ENCODE assay signal across 14 cellular contexts in the genomic region with DNA sequence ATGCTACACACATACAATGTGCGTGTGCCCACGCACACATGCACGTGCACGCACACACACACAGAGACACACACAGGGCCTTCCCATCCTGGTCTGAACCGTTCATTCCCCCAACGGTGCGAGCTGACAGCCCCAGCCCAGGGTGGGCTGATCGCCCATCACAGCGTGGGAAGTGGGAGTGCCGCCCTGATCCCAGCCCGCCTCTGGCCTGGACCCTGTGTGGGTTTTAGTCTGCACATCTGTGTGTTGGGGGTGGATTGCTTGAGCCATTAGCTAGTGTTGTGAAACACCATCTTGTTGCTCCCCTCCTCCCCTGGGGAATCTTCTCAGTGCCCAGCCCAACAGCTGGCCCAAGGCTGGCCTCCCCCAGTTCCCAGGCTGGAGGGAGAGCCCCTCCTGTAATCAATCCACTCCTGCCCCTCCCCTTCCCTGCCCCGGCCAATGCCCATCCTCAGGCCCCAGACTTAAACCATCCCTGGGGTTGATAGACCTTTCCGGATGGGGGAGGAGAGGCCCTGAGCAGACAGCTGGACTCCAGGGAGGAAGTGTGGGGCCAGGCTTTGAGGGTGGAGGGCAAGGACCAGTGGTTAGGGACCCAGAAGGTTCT. TPM values are rescaled to one million over a fixed set of nuclear protein-coding genes. Genes with fewer than 3 reads are reported as not detected.
DNase-seq lines count a peak whose midpoint lies in the region; ATAC-seq, FAIRE-seq and TF ChIP-seq lines count a peak whose summit lies in the region.
"Had no signal": no experiment of that assay in that cellular context is flagged by ENCODE, and none has a peak within 500 bp of the region (broad histone marks: within the 10 kb centered on the region; RNA-seq: fewer than 3 reads in every experiment).

No MANE protein-coding gene starts in this region.

- H3K27ac Mint-ChIP-seq in activated naive CD8-positive, alpha-beta T cell treated with anti-CD3 and anti-CD28 coated beads for 36 hours, result no peak overlapping the region
- H3K27ac Mint-ChIP-seq: activated CD8-positive, alpha-beta memory T cell treated with anti-CD3 and anti-CD28 coated beads, Interleukin-2, amount 10 ng/mL, durations not matched to agents 7 days and 5 days; T-helper 2 cell treated with Interferon-gamma antibody and Interleukin-4, amounts not matched to agents 5 μg/mL and 100 μg/mL, for 36 hours had no signal

- no peaks in the 10 kb centered on the region; a peak in 1 of 5 replicates for H3K27me3 ChIP-seq in K562 (ENCODE audit: control insufficient read depth in 2 of 2, insufficient read depth in 2 of 2, low read length in 2 of 2)
- no peaks in the 10 kb centered on the region for H3K27me3 ChIP-seq in suprapubic skin

- H3K27ac ChIP-seq in K562 (ENCODE audit: extremely low read depth, low read depth, low read length) (no peak overlapping the region), suprapubic skin (peak overlapping the region; percentile 38)

- in situ Hi-C loops in K562 (cut with MboI), result no loop called here

- H3K27me3 Mint-ChIP-seq in activated naive CD8-positive, alpha-beta T cell treated with anti-CD3 and anti-CD28 coated beads for 36 hours, result peaks cover 4% of the 10 kb centered on the region
- H3K27me3 Mint-ChIP-seq: activated CD8-positive, alpha-beta memory T cell treated with anti-CD3 and anti-CD28 coated beads, Interleukin-2, amount 10 ng/mL, durations not matched to agents 7 days and 5 days had no signal

- 25% methylated on average over 11 of the region's 13 CpGs for WGBS in K562 (ENCODE audit: insufficient coverage, low coverage, missing lambda C conversion rate)
- WGBS in suprapubic skin, result 50% methylated on average over 7 of the region's 13 CpGs

- H3K9ac ChIP-seq in K562 (ENCODE audit: insufficient read depth in 1 of 2, low read depth in 2 of 2, low read length in 2 of 2), result no peak overlapping the region

- no peak for TF ChIP-seq RAD21 in K562 (CRISPR knock-in tag; conservative IDR thresholded peaks at IDR 0.05 in 1 of 2, IDR thresholded peaks at IDR 0.05 in 1 of 2)

- no peak for FAIRE-seq in K562 (lab: Jason Lieb, UNC)

- H3K9me3 ChIP-seq in K562 (replicated peaks; ENCODE audit: control insufficient read depth, insufficient read depth, low read depth, low read length) (no peaks in the 10 kb centered on the region), suprapubic skin (no peaks in the 10 kb centered on the region)

- no peaks in the 10 kb centered on the region for H3K4me1 Mint-ChIP-seq in activated naive CD8-positive, alpha-beta T cell treated with anti-CD3 and anti-CD28 coated beads for 36 hours

- H3K79me2 ChIP-seq in K562 (ENCODE audit: control insufficient read depth, insufficient read depth, low read length), result no peaks in the 10 kb centered on the region

- H3K4me2 ChIP-seq in K562 (ENCODE audit: insufficient read depth, low read length), result no peak overlapping the region

- peak; percentile 59 for DNase-seq in activated effector memory CD4-positive, alpha-beta T cell treated with anti-CD3 and anti-CD28 coated beads, Interleukin-2, amount 50 U/mL, for 16 hours
- DNase-seq in activated effector memory CD4-positive, alpha-beta T cell treated with Interleukin-2 at 50 U/mL for 16 hours, result no peak
- DNase-seq in K562 (ENCODE audit: extremely low read depth in 1 of 4, low spot score in 3 of 4), result no peak
- peak; percentile 52 for DNase-seq in islet precursor cell
- peak in 1 of 2 donors; percentile 66 for DNase-seq in suprapubic skin (ENCODE audit: low spot score in 2 of 2)
- DNase-seq in NCI-H226, result no peak
- DNase-seq in activated naive CD8-positive, alpha-beta T cell treated with anti-CD3 and anti-CD28 coated beads for 36 hours, result no peak
- DNase-seq in stimulated activated CD4-positive, alpha-beta T cell treated with anti-CD3 and anti-CD28 coated beads, Interleukin-1b, Interleukin-23, amount 100 ng/mL, for 48 hours, result no peak
- DNase-seq: activated CD8-positive, alpha-beta memory T cell treated with anti-CD3 and anti-CD28 coated beads, Interleukin-2, amount 10 ng/mL, durations not matched to agents 7 days and 5 days; EL; NCI-H187 had no signal

- CTCF ChIA-PET in K562 (lab: Yijun Ruan, JAX; ENCODE audit: low intra/inter-chr PET ratio), result no interaction called here

- H3K36me3 ChIP-seq in K562 (ENCODE audit: control insufficient read depth, insufficient read depth, low read length), result no peaks in the 10 kb centered on the region
- no peaks in the 10 kb centered on the region for H3K36me3 ChIP-seq in suprapubic skin

- H3K9me1 ChIP-seq in K562 (ENCODE audit: control insufficient read depth, insufficient read depth, low read length), result no peaks in the 10 kb centered on the region

- POLR2A ChIA-PET in K562 (lab: Yijun Ruan, JAX), result interaction anchor here (0.7 kb wide), 1 partner anchor 15 kb away, joined by 4 read pairs; no protein-coding TSS in a partner anchor

- intact Hi-C loops in K562 (cut with micrococcal nuclease), result no loop called here

- ATAC-seq in K562, result no peak
- ATAC-seq: activated CD8-positive, alpha-beta memory T cell treated with anti-CD3 and anti-CD28 coated beads, Interleukin-2, amount 10 ng/mL, durations not matched to agents 7 days and 5 days had no signal

- no peaks in the 10 kb centered on the region for H4K20me1 ChIP-seq in K562 (replicated peaks; ENCODE audit: control insufficient read depth, insufficient read depth, low read length)

- no peak overlapping the region for H3K4me3 Mint-ChIP-seq in activated naive CD8-positive, alpha-beta T cell treated with anti-CD3 and anti-CD28 coated beads for 36 hours
- H3K4me3 Mint-ChIP-seq: activated CD8-positive, alpha-beta memory T cell treated with anti-CD3 and anti-CD28 coated beads, Interleukin-2, amount 10 ng/mL, durations not matched to agents 7 days and 5 days; T-helper 2 cell treated with Interferon-gamma antibody and Interleukin-4, amounts not matched to agents 5 μg/mL and 100 μg/mL, for 36 hours had no signal

- TF ChIP-seq CTCF in K562 (IDR thresholded peaks at IDR 0.05 in 2 of 3, conservative IDR thresholded peaks at IDR 0.05 in 1 of 3; ENCODE audit: insufficient read depth in 2 of 3, low read depth in 1 of 3, low read length in 3 of 3), result no peak
- TF ChIP-seq CTCF in suprapubic skin (IDR thresholded peaks at IDR 0.05), result no peak

- no peak overlapping the region for H3K4me3 ChIP-seq in K562
- H3K4me3 ChIP-seq in suprapubic skin, result no peak overlapping the region

- no peak for TF ChIP-seq EP300 in K562 (IDR thresholded peaks at IDR 0.05; ENCODE audit: low read length)
- no peak for TF ChIP-seq EP300 in suprapubic skin (IDR thresholded peaks at IDR 0.05)

- no peaks in the 10 kb centered on the region for H3K9me3 Mint-ChIP-seq in activated naive CD8-positive, alpha-beta T cell treated with anti-CD3 and anti-CD28 coated beads for 36 hours
- H3K9me3 Mint-ChIP-seq: T-helper 2 cell treated with Interferon-gamma antibody and Interleukin-4, amounts not matched to agents 5 μg/mL and 100 μg/mL, for 36 hours had no signal

- no peaks in the 10 kb centered on the region for H3K36me3 Mint-ChIP-seq in activated naive CD8-positive, alpha-beta T cell treated with anti-CD3 and anti-CD28 coated beads for 36 hours
- H3K36me3 Mint-ChIP-seq: activated CD8-positive, alpha-beta memory T cell treated with anti-CD3 and anti-CD28 coated beads, Interleukin-2, amount 10 ng/mL, durations not matched to agents 7 days and 5 days had no signal

- no TSS peak for BruUV-seq in K562 (replicated peaks; lab: Mats Ljungman, UMichigan)

- H3K4me1 ChIP-seq in K562 (replicated peaks in 1 of 2; ENCODE audit: control insufficient read depth in 2 of 2, insufficient read depth in 2 of 2, low read length in 2 of 2) (peaks cover 0 to 18% of the 10 kb centered on the region in 2 experiments; a peak in 4 of 5 replicates), suprapubic skin (peaks cover 65% of the 10 kb centered on the region)

- H2AFZ ChIP-seq in K562 (ENCODE audit: low read depth, low read length), result no peak overlapping the region

- TF ChIP-seq POLR2A in K562 (conservative IDR thresholded peaks at IDR 0.05) (no peak), suprapubic skin (IDR thresholded peaks at IDR 0.05) (no peak)

RNA-seq across cellular contexts. Expression of a gene that starts 8.3 kb away (rescaled TPM):
- total RNA-seq in K562 (2011; cell fraction: chromatin; rRNA removed; ENCODE audit: low replicate concordance), result 0.16 TPM in 1 of 2 replicates, not detected in the other
- 0.13 and 0.33 TPM in 2 replicates for total RNA-seq in K562 (2011; cell fraction: nucleolus; rRNA removed)
- total RNA-seq in K562 (2011; cell fraction: nucleoplasm; rRNA removed), result 0.29 TPM in 1 of 2 replicates, not detected in the other
- 0.04 and 0.05 TPM in 2 replicates for total RNA-seq in K562 (2014; rRNA removed)
- total RNA-seq in K562 (2014; rRNA removed; fragmentation: Illumina TruSeq; extraction: Trizol), result not detected in 2 replicates
- 0.04 and 0.11 TPM in 2 replicates for total RNA-seq in K562 (2015; rRNA removed; fragmentation: Illumina TruSeq; extraction: Trizol)
- 0.07 TPM in 1 of 2 replicates, not detected in the other for total RNA-seq in K562 (2021)
- polyA plus RNA-seq in K562 (2011; rRNA removed), result 0.11 TPM in 1 of 2 replicates, not detected in the other
- 0.06 TPM in 1 of 2 replicates, not detected in the other for polyA plus RNA-seq in K562 (2011; cell fraction: cytosol; rRNA removed)
- polyA plus RNA-seq in K562 (2011; cell fraction: nucleus; rRNA removed), result 0.10 and 0.23 TPM in 2 replicates
- 0.03 and 0.04 TPM in 2 replicates for polyA plus RNA-seq in K562 (2012)
- 0.04 TPM in 1 of 2 replicates, not detected in the other for polyA plus RNA-seq in K562 (2014; fragmentation: Illumina TruSeq; extraction: Trizol)
- polyA plus RNA-seq in K562 (2014; fragmentation: Nextera tagmentation; extraction: Ambion mirVana), result not detected
- polyA plus RNA-seq in K562 (2014; rRNA removed), result not detected in 2 replicates
- polyA minus RNA-seq in K562 (2011; rRNA and poly(A)+ RNA removed), result not detected in 2 replicates
- not detected in 2 replicates for polyA minus RNA-seq in K562 (2011; cell fraction: cytosol; rRNA and poly(A)+ RNA removed)
- polyA minus RNA-seq in K562 (2011; cell fraction: nucleus; rRNA and poly(A)+ RNA removed), result 0.13 and 0.22 TPM in 2 replicates
- 10 to 100 TPM; 14.4 to 44.0 (median 26.5) TPM for total RNA-seq in suprapubic skin
- under 1 TPM in 1 of 2 experiments, not detected in 1; 0.19 TPM for total RNA-seq in activated naive CD8-positive, alpha-beta T cell treated with anti-CD3 and anti-CD28 coated beads for 36 hours
- polyA plus RNA-seq: neural cell had no signal

RNA-seq across cellular contexts. Expression of a gene that starts 17.2 kb away (rescaled TPM):
- 0.65 TPM in 1 of 2 replicates, not detected in the other for total RNA-seq in K562 (2011; cell fraction: chromatin; rRNA removed; ENCODE audit: low replicate concordance)
- total RNA-seq in K562 (2011; cell fraction: nucleolus; rRNA removed), result 1.0 and 1.3 TPM in 2 replicates
- total RNA-seq in K562 (2011; cell fraction: nucleoplasm; rRNA removed), result 2.7 TPM in 1 of 2 replicates, not detected in the other
- total RNA-seq in K562 (2014; rRNA removed), result 0.53 TPM in 1 of 2 replicates, not detected in the other
- not detected in 2 replicates for total RNA-seq in K562 (2014; rRNA removed; fragmentation: Illumina TruSeq; extraction: Trizol)
- total RNA-seq in K562 (2015; rRNA removed; fragmentation: Illumina TruSeq; extraction: Trizol), result not detected in 2 replicates
- 0.47 TPM in 1 of 2 replicates, not detected in the other for total RNA-seq in K562 (2021)
- 0.42 and 1.1 TPM in 2 replicates for polyA plus RNA-seq in K562 (2011; rRNA removed)
- 0.60 and 1.6 TPM in 2 replicates for polyA plus RNA-seq in K562 (2011; cell fraction: cytosol; rRNA removed)
- polyA plus RNA-seq in K562 (2011; cell fraction: nucleus; rRNA removed), result 3.3 and 6.2 TPM in 2 replicates
- polyA plus RNA-seq in K562 (2012), result 0.12 and 0.65 TPM in 2 replicates
- 0.85 TPM in 1 of 2 replicates, not detected in the other for polyA plus RNA-seq in K562 (2014; fragmentation: Illumina TruSeq; extraction: Trizol)
- polyA plus RNA-seq in K562 (2014; fragmentation: Nextera tagmentation; extraction: Ambion mirVana), result under 1 TPM; 0.08 to 0.27 TPM
- polyA plus RNA-seq in K562 (2014; rRNA removed), result 0.78 TPM in 1 of 2 replicates, not detected in the other
- polyA minus RNA-seq in K562 (2011; rRNA and poly(A)+ RNA removed), result 0.42 and 1.4 TPM in 2 replicates
- not detected in 2 replicates for polyA minus RNA-seq in K562 (2011; cell fraction: cytosol; rRNA and poly(A)+ RNA removed)
- polyA minus RNA-seq in K562 (2011; cell fraction: nucleus; rRNA and poly(A)+ RNA removed), result 0.44 TPM in 1 of 2 replicates, not detected in the other
- 10 to 100 TPM in 1 of 4 donors, 1 to 10 TPM in 3; 1.4 to 15.9 (median 8.4) TPM for total RNA-seq in suprapubic skin
- total RNA-seq in activated naive CD8-positive, alpha-beta T cell treated with anti-CD3 and anti-CD28 coated beads for 36 hours, result 1 to 10 TPM; 2.9 to 4.2 TPM
- total RNA-seq: HT1080 had no signal

RNA-seq across cellular contexts. Expression of a gene that starts 18.8 kb away (rescaled TPM):
- 205 and 431 TPM in 2 replicates for total RNA-seq in K562 (2011; cell fraction: chromatin; rRNA removed; ENCODE audit: low replicate concordance)
- total RNA-seq in K562 (2011; cell fraction: nucleolus; rRNA removed), result 200 and 220 TPM in 2 replicates
- 158 and 172 TPM in 2 replicates for total RNA-seq in K562 (2011; cell fraction: nucleoplasm; rRNA removed)
- 27.9 and 35.9 TPM in 2 replicates for total RNA-seq in K562 (2014; rRNA removed)
- 13.9 and 16.1 TPM in 2 replicates for total RNA-seq in K562 (2014; rRNA removed; fragmentation: Illumina TruSeq; extraction: Trizol)
- 20.7 and 22.2 TPM in 2 replicates for total RNA-seq in K562 (2015; rRNA removed; fragmentation: Illumina TruSeq; extraction: Trizol)
- 36.9 and 43.5 TPM in 2 replicates for total RNA-seq in K562 (2021)
- 34.6 and 52.5 TPM in 2 replicates for polyA plus RNA-seq in K562 (2011; rRNA removed)
- polyA plus RNA-seq in K562 (2011; cell fraction: cytosol; rRNA removed), result 31.2 and 33.2 TPM in 2 replicates
- polyA plus RNA-seq in K562 (2011; cell fraction: nucleus; rRNA removed), result 303 and 415 TPM in 2 replicates
- polyA plus RNA-seq in K562 (2012), result 28.8 and 58.0 TPM in 2 replicates
- polyA plus RNA-seq in K562 (2014; fragmentation: Illumina TruSeq; extraction: Trizol), result 23.4 and 28.3 TPM in 2 replicates
- under 1 TPM; 0.44 to 0.80 TPM for polyA plus RNA-seq in K562 (2014; fragmentation: Nextera tagmentation; extraction: Ambion mirVana)
- polyA plus RNA-seq in K562 (2014; rRNA removed), result 37.5 and 42.4 TPM in 2 replicates
- 35.4 and 47.8 TPM in 2 replicates for polyA minus RNA-seq in K562 (2011; rRNA and poly(A)+ RNA removed)
- 23.4 and 31.6 TPM in 2 replicates for polyA minus RNA-seq in K562 (2011; cell fraction: cytosol; rRNA and poly(A)+ RNA removed)
- polyA minus RNA-seq in K562 (2011; cell fraction: nucleus; rRNA and poly(A)+ RNA removed), result 68.9 and 75.8 TPM in 2 replicates
- total RNA-seq in suprapubic skin, result 100 to 1,000 TPM in 2 of 4 donors, 10 to 100 TPM in 2; 68.7 to 298 (median 94.6) TPM
- total RNA-seq in activated naive CD8-positive, alpha-beta T cell treated with anti-CD3 and anti-CD28 coated beads for 36 hours, result 10 to 100 TPM; 55.0 to 57.3 TPM

RNA-seq across cellular contexts. Expression of a gene that starts 26.1 kb away (rescaled TPM):
- total RNA-seq in K562 (2011; cell fraction: chromatin; rRNA removed; ENCODE audit: low replicate concordance), result 31.9 and 35.6 TPM in 2 replicates
- total RNA-seq in K562 (2011; cell fraction: nucleolus; rRNA removed), result 25.5 and 28.0 TPM in 2 replicates
- total RNA-seq in K562 (2011; cell fraction: nucleoplasm; rRNA removed), result 20.6 and 25.9 TPM in 2 replicates
- total RNA-seq in K562 (2014; rRNA removed) (16.8 and 21.5 TPM in 2 replicates), K562 (2014; rRNA removed; fragmentation: Illumina TruSeq; extraction: Trizol) (12.7 and 18.0 TPM in 2 replicates), K562 (2015; rRNA removed; fragmentation: Illumina TruSeq; extraction: Trizol) (19.0 and 20.2 TPM in 2 replicates), K562 (2021) (16.7 and 19.5 TPM in 2 replicates), suprapubic skin (10 to 100 TPM in 3 of 4 donors, 1 to 10 TPM in 1; 8.9 to 17.5 (median 11.4) TPM)
- polyA plus RNA-seq in K562 (2011; rRNA removed) (27.5 and 28.3 TPM in 2 replicates), K562 (2014; fragmentation: Illumina TruSeq; extraction: Trizol) (18.3 and 18.4 TPM in 2 replicates), K562 (2014; fragmentation: Nextera tagmentation; extraction: Ambion mirVana) (1 to 10 TPM; 2.4 to 4.1 TPM), K562 (2014; rRNA removed) (28.7 and 29.1 TPM in 2 replicates)
- polyA plus RNA-seq in K562 (2011; cell fraction: cytosol; rRNA removed), result 10.7 and 16.3 TPM in 2 replicates
- polyA plus RNA-seq in K562 (2011; cell fraction: nucleus; rRNA removed), result 33.0 and 39.3 TPM in 2 replicates
- polyA plus RNA-seq in K562 (2012), result 14.0 and 20.6 TPM in 2 replicates
- polyA minus RNA-seq in K562 (2011; rRNA and poly(A)+ RNA removed), result 17.5 and 19.1 TPM in 2 replicates
- 7.0 and 9.6 TPM in 2 replicates for polyA minus RNA-seq in K562 (2011; cell fraction: cytosol; rRNA and poly(A)+ RNA removed)
- 13.9 and 14.5 TPM in 2 replicates for polyA minus RNA-seq in K562 (2011; cell fraction: nucleus; rRNA and poly(A)+ RNA removed)
- total RNA-seq in activated naive CD8-positive, alpha-beta T cell treated with anti-CD3 and anti-CD28 coated beads for 36 hours, result 10 to 100 TPM; 15.4 to 16.6 TPM

RNA-seq across cellular contexts. Expression of a gene that starts 26.8 kb away (rescaled TPM):
- 67.6 and 158 TPM in 2 replicates for total RNA-seq in K562 (2011; cell fraction: chromatin; rRNA removed; ENCODE audit: low replicate concordance)
- total RNA-seq in K562 (2011; cell fraction: nucleolus; rRNA removed), result 94.0 and 97.9 TPM in 2 replicates
- total RNA-seq in K562 (2011; cell fraction: nucleoplasm; rRNA removed), result 61.2 and 63.2 TPM in 2 replicates
- 60.4 and 69.1 TPM in 2 replicates for total RNA-seq in K562 (2014; rRNA removed)
- 21.6 and 25.8 TPM in 2 replicates for total RNA-seq in K562 (2014; rRNA removed; fragmentation: Illumina TruSeq; extraction: Trizol)
- 35.4 and 37.5 TPM in 2 replicates for total RNA-seq in K562 (2015; rRNA removed; fragmentation: Illumina TruSeq; extraction: Trizol)
- 64.9 and 66.6 TPM in 2 replicates for total RNA-seq in K562 (2021)
- 51.8 and 56.1 TPM in 2 replicates for polyA plus RNA-seq in K562 (2011; rRNA removed)
- 55.1 and 78.1 TPM in 2 replicates for polyA plus RNA-seq in K562 (2011; cell fraction: cytosol; rRNA removed)
- 152 and 164 TPM in 2 replicates for polyA plus RNA-seq in K562 (2011; cell fraction: nucleus; rRNA removed)
- polyA plus RNA-seq in K562 (2012), result 55.2 and 58.8 TPM in 2 replicates
- 37.5 and 48.7 TPM in 2 replicates for polyA plus RNA-seq in K562 (2014; fragmentation: Illumina TruSeq; extraction: Trizol)
- 1 to 10 TPM; 3.4 to 5.4 TPM for polyA plus RNA-seq in K562 (2014; fragmentation: Nextera tagmentation; extraction: Ambion mirVana)
- 42.5 and 47.8 TPM in 2 replicates for polyA plus RNA-seq in K562 (2014; rRNA removed)
- polyA minus RNA-seq in K562 (2011; rRNA and poly(A)+ RNA removed), result 34.0 and 46.9 TPM in 2 replicates
- 28.6 and 32.7 TPM in 2 replicates for polyA minus RNA-seq in K562 (2011; cell fraction: cytosol; rRNA and poly(A)+ RNA removed)
- 43.1 and 47.4 TPM in 2 replicates for polyA minus RNA-seq in K562 (2011; cell fraction: nucleus; rRNA and poly(A)+ RNA removed)
- total RNA-seq in suprapubic skin, result 100 to 1,000 TPM in 3 of 4 donors, 10 to 100 TPM in 1; 99.0 to 137 (median 120) TPM
- total RNA-seq in activated naive CD8-positive, alpha-beta T cell treated with anti-CD3 and anti-CD28 coated beads for 36 hours, result 100 to 1,000 TPM; 104 to 107 TPM

Comparison
In these comparisons a context has a peak if more than half of its experiments do, and no peak if none do; other contexts are left out.
1. DNase-seq: peak in activated effector memory CD4-positive, alpha-beta T cell treated with anti-CD3 and anti-CD28 coated beads, Interleukin-2, amount 50 U/mL, for 16 hours (single experiment) and islet precursor cell (single experiment); none in activated effector memory CD4-positive, alpha-beta T cell treated with Interleukin-2 at 50 U/mL for 16 hours (single experiment), K562 (0 of 4), NCI-H226 (single experiment), activated naive CD8-positive, alpha-beta T cell treated with anti-CD3 and anti-CD28 coated beads for 36 hours (single experiment) and stimulated activated CD4-positive, alpha-beta T cell treated with anti-CD3 and anti-CD28 coated beads, Interleukin-1b, Interleukin-23, amount 100 ng/mL, for 48 hours (single experiment).
2. RNA of a gene that starts 8.3 kb away (total RNA-seq): 14.4 to 44.0 TPM in suprapubic skin; 0.19 TPM in activated naive CD8-positive, alpha-beta T cell treated with anti-CD3 and anti-CD28 coated beads for 36 hours and 0.04 to 0.33 TPM in K562; every median in the first group is over 10 times any median in the second.